ENCODE assay signal across 2 cellular contexts in the genomic region with DNA sequence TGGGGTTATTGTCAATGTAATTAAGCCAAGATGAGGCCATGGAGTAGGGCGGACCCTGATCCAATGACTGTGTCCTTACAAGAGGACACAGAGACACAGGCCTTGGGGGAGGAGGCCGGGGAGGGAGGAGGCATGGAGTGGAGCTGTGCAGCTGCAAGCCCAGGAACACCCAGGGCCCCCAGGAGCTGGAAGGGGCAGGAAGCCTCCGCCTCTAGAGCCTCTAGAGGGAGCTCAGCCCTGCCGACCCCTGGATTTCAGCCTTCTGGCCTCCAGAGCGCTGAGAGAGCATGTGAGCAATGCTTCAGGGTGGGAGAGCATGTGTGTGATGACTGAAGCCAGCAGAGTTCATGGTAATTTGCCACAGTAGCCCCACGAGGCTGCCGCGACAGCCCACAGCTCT.
TF ChIP-seq lines count a peak whose summit lies in the region.

No MANE protein-coding gene starts in this region.

TF ChIP-seq in HepG2, 621 proteins besides CTCF, POLR2A, EP300 and RAD21:
- TF ChIP-seq HNF4A (CRISPR knock-in tag; IDR thresholded peaks at IDR 0.05) (no peak), AGO2 (optimal IDR thresholded peaks at IDR 0.05; ENCODE audit: low read depth, low read length) (no peak), ZSCAN25 (CRISPR knock-in tag; IDR thresholded peaks at IDR 0.05) (no peak), ZNF891 (CRISPR knock-in tag; IDR thresholded peaks at IDR 0.05) (no peak), FLYWCH1 (CRISPR knock-in tag; IDR thresholded peaks at IDR 0.05) (no peak), XBP1 (CRISPR knock-in tag; IDR thresholded peaks at IDR 0.05) (no peak), GLI4 (CRISPR knock-in tag; IDR thresholded peaks at IDR 0.05; ENCODE audit: borderline replicate concordance) (no peak), GATAD1 (CRISPR knock-in tag; IDR thresholded peaks at IDR 0.05) (no peak), HDAC6 (IDR thresholded peaks at IDR 0.05; ENCODE audit: low read depth, low read length) (no peak), ZNF569 (CRISPR knock-in tag; IDR thresholded peaks at IDR 0.05; ENCODE audit: borderline replicate concordance) (no peak), ESRRA (CRISPR knock-in tag; IDR thresholded peaks at IDR 0.05; ENCODE audit: low read depth) (no peak), CENPX (CRISPR knock-in tag; IDR thresholded peaks at IDR 0.05) (no peak), ZNF10 (CRISPR knock-in tag; IDR thresholded peaks at IDR 0.05; ENCODE audit: borderline replicate concordance, low read depth) (no peak), SNAPC2 (CRISPR knock-in tag; IDR thresholded peaks at IDR 0.05) (no peak)
- TF ChIP-seq, protein P1, sequence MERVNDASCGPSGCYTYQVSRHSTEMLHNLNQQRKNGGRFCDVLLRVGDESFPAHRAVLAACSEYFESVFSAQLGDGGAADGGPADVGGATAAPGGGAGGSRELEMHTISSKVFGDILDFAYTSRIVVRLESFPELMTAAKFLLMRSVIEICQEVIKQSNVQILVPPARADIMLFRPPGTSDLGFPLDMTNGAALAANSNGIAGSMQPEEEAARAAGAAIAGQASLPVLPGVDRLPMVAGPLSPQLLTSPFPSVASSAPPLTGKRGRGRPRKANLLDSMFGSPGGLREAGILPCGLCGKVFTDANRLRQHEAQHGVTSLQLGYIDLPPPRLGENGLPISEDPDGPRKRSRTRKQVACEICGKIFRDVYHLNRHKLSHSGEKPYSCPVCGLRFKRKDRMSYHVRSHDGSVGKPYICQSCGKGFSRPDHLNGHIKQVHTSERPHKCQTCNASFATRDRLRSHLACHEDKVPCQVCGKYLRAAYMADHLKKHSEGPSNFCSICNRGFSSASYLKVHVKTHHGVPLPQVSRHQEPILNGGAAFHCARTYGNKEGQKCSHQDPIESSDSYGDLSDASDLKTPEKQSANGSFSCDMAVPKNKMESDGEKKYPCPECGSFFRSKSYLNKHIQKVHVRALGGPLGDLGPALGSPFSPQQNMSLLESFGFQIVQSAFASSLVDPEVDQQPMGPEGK (CRISPR knock-in tag; IDR thresholded peaks at IDR 0.05): no peak

TF ChIP-seq in H1, 55 proteins besides CTCF, POLR2A, EP300 and RAD21:
- TF ChIP-seq SP4 (IDR thresholded peaks at IDR 0.05; ENCODE audit: low read length) (no peak), TCF12 (IDR thresholded peaks at IDR 0.05; ENCODE audit: low read depth, low read length) (no peak), HDAC6 (IDR thresholded peaks at IDR 0.05; ENCODE audit: low read depth, low read length) (no peak), KDM4A (IDR thresholded peaks at IDR 0.05; ENCODE audit: low read depth, low read length, severe bottlenecking) (no peak), SIRT6 (IDR thresholded peaks at IDR 0.05; ENCODE audit: low read length) (no peak), CTBP2 (IDR thresholded peaks at IDR 0.05; ENCODE audit: borderline replicate concordance, insufficient read depth, insufficient read length, low read length) (no peak)
- TF ChIP-seq, protein P2, sequence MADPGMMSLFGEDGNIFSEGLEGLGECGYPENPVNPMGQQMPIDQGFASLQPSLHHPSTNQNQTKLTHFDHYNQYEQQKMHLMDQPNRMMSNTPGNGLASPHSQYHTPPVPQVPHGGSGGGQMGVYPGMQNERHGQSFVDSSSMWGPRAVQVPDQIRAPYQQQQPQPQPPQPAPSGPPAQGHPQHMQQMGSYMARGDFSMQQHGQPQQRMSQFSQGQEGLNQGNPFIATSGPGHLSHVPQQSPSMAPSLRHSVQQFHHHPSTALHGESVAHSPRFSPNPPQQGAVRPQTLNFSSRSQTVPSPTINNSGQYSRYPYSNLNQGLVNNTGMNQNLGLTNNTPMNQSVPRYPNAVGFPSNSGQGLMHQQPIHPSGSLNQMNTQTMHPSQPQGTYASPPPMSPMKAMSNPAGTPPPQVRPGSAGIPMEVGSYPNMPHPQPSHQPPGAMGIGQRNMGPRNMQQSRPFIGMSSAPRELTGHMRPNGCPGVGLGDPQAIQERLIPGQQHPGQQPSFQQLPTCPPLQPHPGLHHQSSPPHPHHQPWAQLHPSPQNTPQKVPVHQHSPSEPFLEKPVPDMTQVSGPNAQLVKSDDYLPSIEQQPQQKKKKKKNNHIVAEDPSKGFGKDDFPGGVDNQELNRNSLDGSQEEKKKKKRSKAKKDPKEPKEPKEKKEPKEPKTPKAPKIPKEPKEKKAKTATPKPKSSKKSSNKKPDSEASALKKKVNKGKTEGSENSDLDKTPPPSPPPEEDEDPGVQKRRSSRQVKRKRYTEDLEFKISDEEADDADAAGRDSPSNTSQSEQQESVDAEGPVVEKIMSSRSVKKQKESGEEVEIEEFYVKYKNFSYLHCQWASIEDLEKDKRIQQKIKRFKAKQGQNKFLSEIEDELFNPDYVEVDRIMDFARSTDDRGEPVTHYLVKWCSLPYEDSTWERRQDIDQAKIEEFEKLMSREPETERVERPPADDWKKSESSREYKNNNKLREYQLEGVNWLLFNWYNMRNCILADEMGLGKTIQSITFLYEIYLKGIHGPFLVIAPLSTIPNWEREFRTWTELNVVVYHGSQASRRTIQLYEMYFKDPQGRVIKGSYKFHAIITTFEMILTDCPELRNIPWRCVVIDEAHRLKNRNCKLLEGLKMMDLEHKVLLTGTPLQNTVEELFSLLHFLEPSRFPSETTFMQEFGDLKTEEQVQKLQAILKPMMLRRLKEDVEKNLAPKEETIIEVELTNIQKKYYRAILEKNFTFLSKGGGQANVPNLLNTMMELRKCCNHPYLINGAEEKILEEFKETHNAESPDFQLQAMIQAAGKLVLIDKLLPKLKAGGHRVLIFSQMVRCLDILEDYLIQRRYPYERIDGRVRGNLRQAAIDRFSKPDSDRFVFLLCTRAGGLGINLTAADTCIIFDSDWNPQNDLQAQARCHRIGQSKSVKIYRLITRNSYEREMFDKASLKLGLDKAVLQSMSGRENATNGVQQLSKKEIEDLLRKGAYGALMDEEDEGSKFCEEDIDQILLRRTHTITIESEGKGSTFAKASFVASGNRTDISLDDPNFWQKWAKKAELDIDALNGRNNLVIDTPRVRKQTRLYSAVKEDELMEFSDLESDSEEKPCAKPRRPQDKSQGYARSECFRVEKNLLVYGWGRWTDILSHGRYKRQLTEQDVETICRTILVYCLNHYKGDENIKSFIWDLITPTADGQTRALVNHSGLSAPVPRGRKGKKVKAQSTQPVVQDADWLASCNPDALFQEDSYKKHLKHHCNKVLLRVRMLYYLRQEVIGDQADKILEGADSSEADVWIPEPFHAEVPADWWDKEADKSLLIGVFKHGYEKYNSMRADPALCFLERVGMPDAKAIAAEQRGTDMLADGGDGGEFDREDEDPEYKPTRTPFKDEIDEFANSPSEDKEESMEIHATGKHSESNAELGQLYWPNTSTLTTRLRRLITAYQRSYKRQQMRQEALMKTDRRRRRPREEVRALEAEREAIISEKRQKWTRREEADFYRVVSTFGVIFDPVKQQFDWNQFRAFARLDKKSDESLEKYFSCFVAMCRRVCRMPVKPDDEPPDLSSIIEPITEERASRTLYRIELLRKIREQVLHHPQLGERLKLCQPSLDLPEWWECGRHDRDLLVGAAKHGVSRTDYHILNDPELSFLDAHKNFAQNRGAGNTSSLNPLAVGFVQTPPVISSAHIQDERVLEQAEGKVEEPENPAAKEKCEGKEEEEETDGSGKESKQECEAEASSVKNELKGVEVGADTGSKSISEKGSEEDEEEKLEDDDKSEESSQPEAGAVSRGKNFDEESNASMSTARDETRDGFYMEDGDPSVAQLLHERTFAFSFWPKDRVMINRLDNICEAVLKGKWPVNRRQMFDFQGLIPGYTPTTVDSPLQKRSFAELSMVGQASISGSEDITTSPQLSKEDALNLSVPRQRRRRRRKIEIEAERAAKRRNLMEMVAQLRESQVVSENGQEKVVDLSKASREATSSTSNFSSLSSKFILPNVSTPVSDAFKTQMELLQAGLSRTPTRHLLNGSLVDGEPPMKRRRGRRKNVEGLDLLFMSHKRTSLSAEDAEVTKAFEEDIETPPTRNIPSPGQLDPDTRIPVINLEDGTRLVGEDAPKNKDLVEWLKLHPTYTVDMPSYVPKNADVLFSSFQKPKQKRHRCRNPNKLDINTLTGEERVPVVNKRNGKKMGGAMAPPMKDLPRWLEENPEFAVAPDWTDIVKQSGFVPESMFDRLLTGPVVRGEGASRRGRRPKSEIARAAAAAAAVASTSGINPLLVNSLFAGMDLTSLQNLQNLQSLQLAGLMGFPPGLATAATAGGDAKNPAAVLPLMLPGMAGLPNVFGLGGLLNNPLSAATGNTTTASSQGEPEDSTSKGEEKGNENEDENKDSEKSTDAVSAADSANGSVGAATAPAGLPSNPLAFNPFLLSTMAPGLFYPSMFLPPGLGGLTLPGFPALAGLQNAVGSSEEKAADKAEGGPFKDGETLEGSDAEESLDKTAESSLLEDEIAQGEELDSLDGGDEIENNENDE (IDR thresholded peaks at IDR 0.05; ENCODE audit: insufficient replicate concordance, low read length): no peak
